Comparison of ENCODE assay signal across 1 cellular context in the genomic region with DNA sequence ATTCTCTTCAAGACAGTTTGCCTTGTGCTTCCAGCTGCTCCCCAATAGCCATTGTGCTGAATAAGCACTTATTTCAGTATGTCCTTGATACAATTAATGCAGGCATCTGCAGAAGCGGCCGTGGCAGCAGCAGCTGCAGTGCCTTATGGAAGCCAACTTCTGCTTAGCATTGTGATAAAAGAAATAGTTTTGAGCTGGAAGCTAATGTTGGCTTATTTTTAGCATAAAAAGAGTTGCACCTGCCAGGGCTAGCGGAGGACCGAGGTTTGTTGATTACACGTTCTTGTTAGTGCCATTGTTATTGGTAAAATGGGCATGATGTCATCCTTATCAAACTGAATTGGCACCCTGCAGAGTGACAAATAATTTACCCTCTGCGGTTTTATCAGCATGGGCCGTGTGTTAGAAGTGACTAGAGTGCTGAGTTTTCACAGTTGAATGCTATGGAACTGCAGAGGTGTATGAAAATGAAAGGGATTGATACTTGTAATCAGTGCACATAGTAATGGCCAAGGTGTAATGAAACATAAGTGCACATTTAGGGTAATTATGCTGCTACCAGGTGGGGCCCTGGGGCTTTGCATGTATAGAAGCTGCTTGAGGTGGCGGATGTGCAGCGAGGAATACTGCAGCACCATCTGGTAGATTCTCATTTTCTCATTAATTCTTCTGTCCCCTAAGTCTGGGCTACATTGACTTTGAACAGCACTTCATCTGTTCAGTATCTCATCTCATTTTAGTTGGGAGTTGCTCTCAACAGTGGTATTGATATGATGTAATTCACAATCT.
TF ChIP-seq lines count a peak whose summit lies in the region.

No MANE protein-coding gene starts in this region.

TF ChIP-seq in WTC11, 78 proteins besides CTCF, POLR2A, EP300 and RAD21 (continued from another document):
- TF ChIP-seq, protein P1, sequence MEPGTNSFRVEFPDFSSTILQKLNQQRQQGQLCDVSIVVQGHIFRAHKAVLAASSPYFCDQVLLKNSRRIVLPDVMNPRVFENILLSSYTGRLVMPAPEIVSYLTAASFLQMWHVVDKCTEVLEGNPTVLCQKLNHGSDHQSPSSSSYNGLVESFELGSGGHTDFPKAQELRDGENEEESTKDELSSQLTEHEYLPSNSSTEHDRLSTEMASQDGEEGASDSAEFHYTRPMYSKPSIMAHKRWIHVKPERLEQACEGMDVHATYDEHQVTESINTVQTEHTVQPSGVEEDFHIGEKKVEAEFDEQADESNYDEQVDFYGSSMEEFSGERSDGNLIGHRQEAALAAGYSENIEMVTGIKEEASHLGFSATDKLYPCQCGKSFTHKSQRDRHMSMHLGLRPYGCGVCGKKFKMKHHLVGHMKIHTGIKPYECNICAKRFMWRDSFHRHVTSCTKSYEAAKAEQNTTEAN (CRISPR knock-in tag; IDR thresholded peaks at IDR 0.05), result no peak
